ENCODE assay signal across 23 cellular contexts in genomic region chr12:127728729-127729128, GRCh38.
"Had no signal": no experiment of that assay in that cellular context is flagged by ENCODE, and none has a peak within 500 bp of the region (broad histone marks: within the 10 kb centered on the region; RNA-seq: fewer than 3 reads in every experiment).

No MANE protein-coding gene starts in this region.

- H3K9me3 ChIP-seq: colonic mucosa, esophagus squamous epithelium, gastrocnemius medialis had no signal

- H3K27ac ChIP-seq: colonic mucosa, coronary artery, epithelial cell of prostate, esophagus muscularis mucosa, esophagus squamous epithelium, foreskin keratinocyte, gastrocnemius medialis, gastroesophageal sphincter, heart left ventricle, heart right ventricle had no signal

- H3K4me3 ChIP-seq: colonic mucosa, coronary artery, dorsolateral prefrontal cortex, esophagus muscularis mucosa, esophagus squamous epithelium, gastrocnemius medialis, gastroesophageal sphincter, heart left ventricle, heart right ventricle had no signal

- H3K27me3 ChIP-seq: colonic mucosa, dorsolateral prefrontal cortex, esophagus muscularis mucosa, esophagus squamous epithelium, foreskin keratinocyte, gastrocnemius medialis, gastroesophageal sphincter, heart right ventricle had no signal

- H3K4me1 ChIP-seq: colonic mucosa, foreskin keratinocyte, gastrocnemius medialis, gastroesophageal sphincter, heart left ventricle, heart right ventricle had no signal

- H3K36me3 ChIP-seq: colonic mucosa, esophagus muscularis mucosa, esophagus squamous epithelium, gastrocnemius medialis, gastroesophageal sphincter, heart left ventricle, heart right ventricle had no signal

- ATAC-seq: effector memory CD8-positive, alpha-beta T cell; esophagus mucosa; foreskin keratinocyte; gastrocnemius medialis; gastroesophageal sphincter; heart left ventricle; heart right ventricle had no signal

- DNase-seq: colonic mucosa; cortex of kidney; dermis blood vessel endothelial cell; dorsolateral prefrontal cortex; effector CD4-positive, alpha-beta T cell; effector CD8-positive, alpha-beta T cell; effector memory CD4-positive, alpha-beta T cell; effector memory CD8-positive, alpha-beta T cell; endodermal cell; erythroblast; esophagus squamous epithelium; foreskin keratinocyte; foreskin melanocyte; gastrocnemius medialis; glutamatergic neuron; head of caudate nucleus; heart left ventricle; heart right ventricle had no signal
